Comparison of ENCODE assay signal across 15 cellular contexts in the genomic region with DNA sequence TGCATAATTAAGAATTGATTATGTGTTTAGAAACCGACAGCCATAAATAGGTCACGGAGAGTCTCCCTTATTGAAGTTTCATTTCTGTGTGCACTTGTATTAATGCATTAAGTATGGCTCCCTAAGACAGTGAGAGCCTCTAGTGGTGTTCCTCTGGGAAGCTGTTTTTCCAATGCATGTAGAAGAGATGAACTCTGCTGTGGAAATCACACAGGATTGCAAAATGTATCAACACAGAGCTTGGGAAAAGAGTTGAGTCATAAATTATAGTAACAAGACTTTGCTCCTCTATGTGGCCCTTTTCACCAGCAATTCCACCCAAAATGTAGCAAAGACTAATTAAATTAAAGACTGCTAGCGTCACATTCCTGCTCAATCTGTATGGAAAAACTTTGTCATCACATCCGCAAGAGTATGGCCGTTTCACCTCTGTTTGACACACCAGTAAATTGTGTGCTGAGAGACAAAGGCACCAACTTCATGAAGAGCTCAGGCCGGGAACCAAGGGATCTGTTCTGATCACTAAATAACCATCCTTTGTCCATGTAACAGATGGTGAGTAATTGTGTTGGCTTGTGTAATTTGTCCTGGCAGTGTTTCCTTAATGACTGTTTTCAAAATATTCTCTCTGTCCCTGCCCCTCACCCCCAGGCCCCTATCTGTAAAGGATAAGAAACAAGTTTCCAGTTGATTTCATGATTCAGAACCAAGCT.
DNase-seq lines count a peak whose midpoint lies in the region; ATAC-seq and TF ChIP-seq lines count a peak whose summit lies in the region.
"Had no signal": no experiment of that assay in that cellular context is flagged by ENCODE, and none has a peak within 500 bp of the region (broad histone marks: within the 10 kb centered on the region; RNA-seq: fewer than 3 reads in every experiment).

No MANE protein-coding gene starts in this region.

- no peak overlapping the region for H3K4me3 Mint-ChIP-seq in CD4-positive, alpha-beta memory T cell

- POLR2A ChIA-PET in CD4-positive, alpha-beta memory T cell (lab: Charles Lee; ENCODE audit: partially characterized antibody), result no interaction called here

- CTCF ChIA-PET in CD4-positive, alpha-beta memory T cell (lab: Charles Lee; ENCODE audit: partially characterized antibody), result no interaction called here

- H3K9me3 ChIP-seq in MG63 (no peaks in the 10 kb centered on the region), mesenchymal stem cell (ENCODE audit: control insufficient read depth, low read length) (no peaks in the 10 kb centered on the region)
- H3K9me3 ChIP-seq in CD4-positive, alpha-beta memory T cell (ENCODE audit: control insufficient read depth in 1 of 2, low read length in 2 of 2), result no peaks in the 10 kb centered on the region

- no peak overlapping the region for H3K4me2 ChIP-seq in mesenchymal stem cell (ENCODE audit: low read length, poor library complexity, severe bottlenecking)

- H3K18ac ChIP-seq in mesenchymal stem cell (ENCODE audit: low read depth in 1 of 2, low read length in 2 of 2), result no peak overlapping the region

- no peak overlapping the region for H4K8ac ChIP-seq in mesenchymal stem cell (ENCODE audit: low read length)

- no peak overlapping the region for H2BK5ac ChIP-seq in mesenchymal stem cell (ENCODE audit: low read depth, low read length, poor library complexity, severe bottlenecking)

- H3K4me3 ChIP-seq in AG09309 (ENCODE audit: control insufficient read depth, low read depth, low read length) (no peak overlapping the region), MG63 (no peak overlapping the region), choroid plexus epithelial cell (ENCODE audit: low read depth, low read length) (no peak overlapping the region), mesenchymal stem cell (ENCODE audit: insufficient read depth in 1 of 2, low read depth in 1 of 2, low read length in 2 of 2) (no peak overlapping the region)
- H3K4me3 ChIP-seq in CD4-positive, alpha-beta memory T cell (ENCODE audit: low read length in 2 of 2), result no peak overlapping the region

- H3K27ac Mint-ChIP-seq in CD4-positive, alpha-beta memory T cell, result peak overlapping the region in 1 of 7 donors; percentile 59

- H3K23ac ChIP-seq in mesenchymal stem cell (ENCODE audit: low read length in 2 of 2), result no peak overlapping the region

- DNase-seq in AG09309 (ENCODE audit: low read depth) (peak; percentile 79), MG63 (peak; percentile 32), choroid plexus epithelial cell (ENCODE audit: low read depth) (peak; percentile 84), mesenchymal stem cell (peak; percentile 82), GM19240 (ENCODE audit: insufficient read length, low spot score) (no peak), HUDEP-2 (lab: John Stamatoyannopoulos, UW; ENCODE audit: unreplicated experiment in 76 of 76) (no peak)
- DNase-seq in CD4-positive, alpha-beta memory T cell, result no peak
- DNase-seq: activated CD4-positive, alpha-beta T cell treated with anti-CD3 and anti-CD28 coated beads for 1 hour; activated gamma-delta T cell treated with Interleukin-2 at 50 U/mL for 16 hours; effector memory CD4-positive, alpha-beta T cell; Kasumi-1; NCI-H510A; stimulated activated CD4-positive, alpha-beta T cell treated with anti-CD3 and anti-CD28 coated beads, Interleukin-1b, Interleukin-23, amount 100 ng/mL, for 48 hours; stimulated activated naive CD4-positive, alpha-beta T cell had no signal

- peak overlapping the region; percentile 59 for H3K9ac ChIP-seq in mesenchymal stem cell (ENCODE audit: low read length)

- no peaks in the 10 kb centered on the region for H3K4me1 Mint-ChIP-seq in CD4-positive, alpha-beta memory T cell

- 80% methylated on average over 6 of the region's 6 CpGs for WGBS in mesenchymal stem cell

- H3K27me3 Mint-ChIP-seq in CD4-positive, alpha-beta memory T cell, result no peaks in the 10 kb centered on the region

- H3K9me3 Mint-ChIP-seq in CD4-positive, alpha-beta memory T cell, result no peaks in the 10 kb centered on the region

- H3K36me3 Mint-ChIP-seq in CD4-positive, alpha-beta memory T cell, result peaks cover 0 to 3% of the 10 kb centered on the region in 2 donors

- no peak overlapping the region for H3K14ac ChIP-seq in mesenchymal stem cell (ENCODE audit: low read length in 2 of 2)

- H3K4ac ChIP-seq in mesenchymal stem cell (ENCODE audit: low read depth in 1 of 2, low read length in 2 of 2), result no peak overlapping the region

- H2BK15ac ChIP-seq in mesenchymal stem cell (ENCODE audit: low read depth, poor library complexity, severe bottlenecking), result no peak overlapping the region

- H2AFZ ChIP-seq in mesenchymal stem cell (ENCODE audit: low read depth, low read length), result no peak overlapping the region

- no peak for ATAC-seq in GM19463 (IDR thresholded peaks at IDR 0.05; ENCODE audit: unreplicated experiment)

- intact Hi-C loops in CD4-positive, alpha-beta memory T cell (cut with micrococcal nuclease), result no loop called here

- no peak overlapping the region for H2AK5ac ChIP-seq in mesenchymal stem cell (ENCODE audit: low read length, severe bottlenecking)

- no peak overlapping the region for H2BK12ac ChIP-seq in mesenchymal stem cell (ENCODE audit: low read length in 2 of 2)

- no peaks in the 10 kb centered on the region for H3K79me1 ChIP-seq in mesenchymal stem cell (replicated peaks; ENCODE audit: low read length, poor library complexity, severe bottlenecking)

- H2BK120ac ChIP-seq in mesenchymal stem cell (ENCODE audit: low read depth, low read length), result no peak overlapping the region

- no peaks in the 10 kb centered on the region for H3K4me1 ChIP-seq in mesenchymal stem cell (ENCODE audit: control insufficient read depth, insufficient read depth, low read depth, low read length)
- H3K4me1 ChIP-seq in CD4-positive, alpha-beta memory T cell (ENCODE audit: insufficient read depth, low read length), result no peaks in the 10 kb centered on the region

- peak; percentile 28 for TF ChIP-seq CTCF in AG09309 (IDR thresholded peaks at IDR 0.05; ENCODE audit: control insufficient read depth, insufficient read depth, low read depth, low read length, missing control alignments)
- peak; percentile 37 for TF ChIP-seq CTCF in choroid plexus epithelial cell (conservative IDR thresholded peaks at IDR 0.05; ENCODE audit: low read depth, low read length)

- no peaks in the 10 kb centered on the region for H3K36me3 ChIP-seq in MG63
- H3K36me3 ChIP-seq in mesenchymal stem cell (ENCODE audit: control insufficient read depth in 1 of 2, insufficient read depth in 2 of 2, low read depth in 1 of 2, low read length in 2 of 2), result no peaks in the 10 kb centered on the region
- H3K36me3 ChIP-seq in CD4-positive, alpha-beta memory T cell (ENCODE audit: insufficient read depth, low read length), result no peaks in the 10 kb centered on the region

- H3K27me3 ChIP-seq in MG63 (no peaks in the 10 kb centered on the region), mesenchymal stem cell (ENCODE audit: control insufficient read depth in 1 of 2, insufficient read depth in 1 of 2, low read length in 2 of 2) (peaks cover 0 to 3% of the 10 kb centered on the region in 2 experiments)
- H3K27me3 ChIP-seq in CD4-positive, alpha-beta memory T cell (ENCODE audit: insufficient read depth, low read length), result no peaks in the 10 kb centered on the region

- H3K27ac ChIP-seq in mesenchymal stem cell (ENCODE audit: low read length, poor library complexity, severe bottlenecking), result no peak overlapping the region
- no peak overlapping the region for H3K27ac ChIP-seq in CD4-positive, alpha-beta memory T cell (ENCODE audit: low read depth, low read length)

- no peak overlapping the region for H4K91ac ChIP-seq in mesenchymal stem cell (ENCODE audit: low read length)

Comparison
In these comparisons a context has a peak if more than half of its experiments do, and no peak if none do; other contexts are left out.
1. DNase-seq: peak in AG09309 (single experiment), MG63 (single experiment), choroid plexus epithelial cell (single experiment) and mesenchymal stem cell (single experiment); none in GM19240 (single experiment), CD4-positive, alpha-beta memory T cell (0 of 5) and HUDEP-2 (0 of 76).